Comparison of ENCODE assay signal across 27 cellular contexts in the genomic region with DNA sequence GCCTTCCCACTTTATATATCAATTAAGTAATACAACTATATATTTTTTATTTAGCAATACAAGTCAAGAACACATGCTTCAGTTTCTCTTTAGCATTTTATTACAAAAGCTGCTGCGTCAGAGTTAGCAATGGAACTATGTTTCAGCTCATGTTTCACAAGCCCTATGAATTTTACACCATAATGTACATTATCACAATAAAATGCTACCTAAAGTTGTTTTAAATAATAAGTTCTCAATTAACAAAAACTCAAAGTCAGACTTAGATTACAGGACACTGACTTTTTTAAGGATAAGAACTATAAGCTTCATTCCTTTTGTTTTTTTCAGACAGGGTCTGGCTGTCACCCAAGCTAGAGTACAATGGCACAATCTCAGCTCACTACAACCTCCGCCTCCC. TPM values are rescaled to one million over a fixed set of nuclear protein-coding genes. Genes with fewer than 3 reads are reported as not detected.
"Had no signal": no experiment of that assay in that cellular context is flagged by ENCODE, and none has a peak within 500 bp of the region (broad histone marks: within the 10 kb centered on the region; RNA-seq: fewer than 3 reads in every experiment).

No MANE protein-coding gene starts in this region.

- H3K4me3 ChIP-seq: adrenal gland, ascending aorta, coronary artery, dorsolateral prefrontal cortex, gastrocnemius medialis, hepatocyte, right lobe of liver, stomach, thyroid gland, upper lobe of left lung, vagina had no signal

- H3K27ac ChIP-seq: adrenal gland, ascending aorta, brain microvascular endothelial cell, coronary artery, dorsolateral prefrontal cortex, gastrocnemius medialis, hepatocyte, neutrophil, right lobe of liver, stomach, thyroid gland, upper lobe of left lung, vagina had no signal

- H3K4me3 Mint-ChIP-seq: activated CD4-positive, alpha-beta memory T cell treated with anti-CD3 and anti-CD28 coated beads for 36 hours; nephron had no signal

- H3K9me3 Mint-ChIP-seq: activated CD4-positive, alpha-beta memory T cell treated with anti-CD3 and anti-CD28 coated beads for 36 hours; activated naive CD4-positive, alpha-beta T cell treated with anti-CD3 and anti-CD28 coated beads, Interleukin-2, amount 50 U/mL, for 72 hours; nephron had no signal

- H3K36me3 ChIP-seq: adrenal gland, ascending aorta, brain microvascular endothelial cell, gastrocnemius medialis, right lobe of liver, thyroid gland, upper lobe of left lung, vagina had no signal

- H3K9me3 ChIP-seq: ascending aorta, gastrocnemius medialis, neutrophil, stomach, thyroid gland, upper lobe of left lung, vagina had no signal

- H3K4me1 Mint-ChIP-seq: nephron had no signal

- ATAC-seq: activated naive CD4-positive, alpha-beta T cell treated with anti-CD3 and anti-CD28 coated beads, Interleukin-2, amount 50 U/mL, for 72 hours; gastrocnemius medialis; left cardiac atrium; left ventricle myocardium superior; right lobe of liver had no signal

- H3K27me3 Mint-ChIP-seq: activated CD4-positive, alpha-beta memory T cell treated with anti-CD3 and anti-CD28 coated beads for 36 hours had no signal

- DNase-seq: activated CD4-positive, alpha-beta memory T cell treated with anti-CD3 and anti-CD28 coated beads for 36 hours; activated CD4-positive, alpha-beta T cell treated with anti-CD3 and anti-CD28 coated beads for 48 hours; activated CD4-positive, CD25-positive, alpha-beta regulatory T cell; activated CD8-positive, alpha-beta memory T cell treated with anti-CD3 and anti-CD28 coated beads, Interleukin-2, amount 50 U/mL, for 4 hours; activated gamma-delta T cell treated with Interleukin-2 at 50 U/mL for 16 hours; activated T-cell treated with anti-CD3 and anti-CD28 coated beads, Interleukin-2, amount 50 U/mL, for 1 hour; adrenal gland; brain microvascular endothelial cell; dorsolateral prefrontal cortex; effector memory CD4-positive, alpha-beta T cell; gastrocnemius medialis; left cardiac atrium; left ventricle myocardium superior; right lobe of liver; stimulated activated CD4-positive, alpha-beta T cell treated with anti-CD3 and anti-CD28 coated beads, Interleukin-12 subunit alpha, Interleukin-12 subunit beta, amount 100 ng/mL, for 4 hours; stimulated activated CD4-positive, alpha-beta T cell treated with anti-CD3 and anti-CD28 coated beads, Interleukin-4, amount 100 ng/mL, for 1 hour; stomach; T-helper 1 cell; thyroid gland; upper lobe of left lung had no signal

- H3K27ac Mint-ChIP-seq: activated CD4-positive, alpha-beta memory T cell treated with anti-CD3 and anti-CD28 coated beads for 36 hours; activated naive CD4-positive, alpha-beta T cell treated with anti-CD3 and anti-CD28 coated beads, Interleukin-2, amount 50 U/mL, for 72 hours; nephron had no signal

RNA-seq across cellular contexts. Expression of gene EZH2, which starts 52.3 kb away (rescaled TPM):
- total RNA-seq: ascending aorta had no signal
